In the genomic region with DNA sequence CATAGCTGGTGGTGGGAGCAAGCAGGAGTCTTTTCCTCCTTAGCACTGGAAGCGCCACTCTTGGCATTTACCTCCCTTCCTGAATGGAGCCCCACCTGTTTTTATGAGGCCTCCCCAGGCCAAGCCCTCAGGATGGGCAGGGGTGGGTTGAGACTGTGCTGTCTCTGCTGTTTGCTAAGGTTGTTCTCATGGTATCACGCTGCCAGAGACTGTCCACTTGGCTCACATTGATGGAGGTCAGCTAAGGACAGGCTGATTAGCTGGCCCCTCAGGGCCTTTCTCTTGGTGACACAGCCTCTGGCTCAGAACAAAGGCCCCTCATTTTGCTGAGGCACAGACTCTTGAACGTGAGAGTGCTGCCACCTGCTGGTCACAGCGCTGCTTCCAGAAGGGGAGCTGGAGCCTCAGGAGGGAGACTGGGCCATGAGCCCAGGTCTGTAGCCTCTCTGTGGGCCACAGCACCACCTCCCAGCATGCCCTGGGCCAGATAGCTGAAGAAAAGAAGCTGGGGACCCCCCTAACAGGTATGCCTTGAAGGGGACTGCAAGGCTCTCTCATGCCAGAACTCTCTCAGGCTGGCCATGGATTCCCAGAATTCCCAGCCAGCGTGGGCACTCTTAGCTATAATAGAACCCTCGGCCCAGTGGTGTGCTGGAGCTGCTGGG, we compare ENCODE assay signal across 8 cellular contexts.
A peak's percentile ranks its signal among the peaks of the same experiment; 100 is the strongest.
DNase-seq lines count a peak whose midpoint lies in the region; ATAC-seq and TF ChIP-seq lines count a peak whose summit lies in the region.

No MANE protein-coding gene starts in this region.

- H3K9me3 Mint-ChIP-seq in activated T-cell treated with anti-CD3 and anti-CD28 coated beads, Interleukin-2, amount 50 U/mL, for 72 hours: no peaks in the 10 kb centered on the region

- peak; percentile 87 for ATAC-seq in GM21723 (IDR thresholded peaks at IDR 0.05; ENCODE audit: unreplicated experiment)
- ATAC-seq in activated T-cell treated with anti-CD3 and anti-CD28 coated beads, Interleukin-2, amount 50 U/mL, for 72 hours (replicated peaks in 1 of 2): peak; percentile 92 to 94

- no peaks in the 10 kb centered on the region for H3K27me3 Mint-ChIP-seq in activated T-cell treated with anti-CD3 and anti-CD28 coated beads, Interleukin-2, amount 50 U/mL, for 72 hours (ENCODE audit: low read depth)

- no peak overlapping the region for H3K4me3 ChIP-seq in KMS-11 (IDR thresholded peaks at IDR 0.05; ENCODE audit: insufficient read depth, low read depth, low read length)
- H3K4me3 ChIP-seq in Peyer's patch: no peak overlapping the region
- no peak overlapping the region for H3K4me3 ChIP-seq in neuron (ENCODE audit: low read length)

- no peaks in the 10 kb centered on the region for H3K9me3 ChIP-seq in Peyer's patch
- no peaks in the 10 kb centered on the region for H3K9me3 ChIP-seq in neuron (ENCODE audit: low read length)

- no peaks in the 10 kb centered on the region for H3K36me3 Mint-ChIP-seq in activated T-cell treated with anti-CD3 and anti-CD28 coated beads, Interleukin-2, amount 50 U/mL, for 72 hours (ENCODE audit: insufficient read depth in 2 of 2)

- no peaks in the 10 kb centered on the region for H3K79me2 ChIP-seq in KMS-11 (ENCODE audit: insufficient read depth, low read depth)

- H3K27ac ChIP-seq in KMS-11: no peak overlapping the region
- H3K27ac ChIP-seq in Peyer's patch: peak overlapping the region in 3 of 4 donors; percentile 78 to 96 (median 91)
- peak overlapping the region; percentile 63 for H3K27ac ChIP-seq in substantia nigra (ENCODE audit: low read depth, low read length, poor library complexity, severe bottlenecking)

- TF ChIP-seq POLR2A in Peyer's patch (IDR thresholded peaks at IDR 0.05): peak in 1 of 2 donors; percentile 74

- H4K20me1 ChIP-seq in KMS-11 (ENCODE audit: insufficient read depth): no peaks in the 10 kb centered on the region

- H3K4me1 Mint-ChIP-seq in activated T-cell treated with anti-CD3 and anti-CD28 coated beads, Interleukin-2, amount 50 U/mL, for 72 hours (ENCODE audit: low read depth): peaks cover 11% of the 10 kb centered on the region

- peak; percentile 24 for DNase-seq in DMS53 treated with DMSO at 0.1 percent for 48 hours (lab: John Stamatoyannopoulos, UW; ENCODE audit: unreplicated experiment)
- DNase-seq in Peyer's patch: peak; percentile 81 to 96 (median 95)
- DNase-seq in activated T-cell treated with anti-CD3 and anti-CD28 coated beads, Interleukin-2, amount 50 U/mL, for 72 hours: peak; percentile 88
- peak; percentile 76 for DNase-seq in fibroblast of the conjunctiva (ENCODE audit: low read depth)
- peak in 47 of 49 donors; percentile 34 to 94 (median 81) for DNase-seq in substantia nigra (lab: John Stamatoyannopoulos, UW)

- H3K27me3 ChIP-seq in KMS-11 (ENCODE audit: insufficient read depth, low read depth) (no peaks in the 10 kb centered on the region), Peyer's patch (no peaks in the 10 kb centered on the region), neuron (ENCODE audit: insufficient read depth, low read length) (no peaks in the 10 kb centered on the region)

- no peak overlapping the region for H3K4me2 ChIP-seq in KMS-11

- H3K4me3 Mint-ChIP-seq in activated T-cell treated with anti-CD3 and anti-CD28 coated beads, Interleukin-2, amount 50 U/mL, for 72 hours: no peak overlapping the region

- no peaks in the 10 kb centered on the region for H3K36me3 ChIP-seq in KMS-11 (ENCODE audit: insufficient read depth)
- H3K36me3 ChIP-seq in Peyer's patch: no peaks in the 10 kb centered on the region
- no peaks in the 10 kb centered on the region for H3K36me3 ChIP-seq in neuron (ENCODE audit: insufficient read depth, low read length)

- H3K4me1 ChIP-seq in KMS-11 (ENCODE audit: low read depth, poor library complexity, severe bottlenecking) (peaks cover 7% of the 10 kb centered on the region), Peyer's patch (peaks cover 0 to 50% (median 4%) of the 10 kb centered on the region in 4 donors), neuron (ENCODE audit: insufficient read depth, low read length) (peaks cover 6% of the 10 kb centered on the region)

- H3K9ac ChIP-seq in KMS-11: no peak overlapping the region; the same call in 1 of the 2 replicates

- H2AFZ ChIP-seq in KMS-11 (ENCODE audit: low read depth) (peak overlapping the region; percentile 57; the same call in 1 of the 2 replicates), neuron (ENCODE audit: low read depth, low read length) (peak overlapping the region; percentile 22)

- TF ChIP-seq CTCF in KMS-11 (conservative IDR thresholded peaks at IDR 0.05; ENCODE audit: low read depth, low read length): peak; percentile 79
- peak; percentile 66 to 97 (median 92) for TF ChIP-seq CTCF in Peyer's patch (IDR thresholded peaks at IDR 0.05)

- H3K27ac Mint-ChIP-seq in activated T-cell treated with anti-CD3 and anti-CD28 coated beads, Interleukin-2, amount 50 U/mL, for 72 hours: peak overlapping the region; percentile 42

Comparison
In these comparisons a context has a peak if more than half of its experiments do, and no peak if none do; other contexts are left out.
1. DNase-seq: peak in every context shown above with its lines; median percentile 95 in Peyer's patch; 88 in activated T-cell treated with anti-CD3 and anti-CD28 coated beads, Interleukin-2, amount 50 U/mL, for 72 hours; 81 in substantia nigra; 76 in fibroblast of the conjunctiva; 24 in DMS53 treated with DMSO at 0.1 percent for 48 hours.